In genomic region chr19:57559404-57560025, GRCh38 we compare ENCODE assay signal across 8 cellular contexts. TPM values are rescaled to one million over a fixed set of nuclear protein-coding genes. Genes with fewer than 3 reads are reported as not detected.
DNase-seq lines count a peak whose midpoint lies in the region; ATAC-seq and TF ChIP-seq lines count a peak whose summit lies in the region.

ZNF550 (minus strand) TSS chr19:57559863; CDS start chr19:57559682, 181 bp downstream.

- DNase-seq in AG09309 (ENCODE audit: low read depth), result peak; percentile 62
- peak; percentile 56 for DNase-seq in NCI-H345 treated with DMSO at 0.1 percent for 48 hours (lab: John Stamatoyannopoulos, UW; ENCODE audit: unreplicated experiment)
- peak; percentile 82 for DNase-seq in activated CD4-positive, alpha-beta T cell treated with anti-CD3 and anti-CD28 coated beads for 1 hour
- DNase-seq in cerebellum (ENCODE audit: low spot score), result peak; percentile 96
- DNase-seq in kidney glomerular epithelial cell (lab: John Stamatoyannopoulos, UW), result peak; percentile 74
- peak; percentile 91 for DNase-seq in stimulated activated CD4-positive, alpha-beta T cell treated with anti-CD3 and anti-CD28 coated beads, Interleukin-15, amount 100 ng/mL, for 24 hours

- ATAC-seq in GM19023 (IDR thresholded peaks at IDR 0.05; ENCODE audit: unreplicated experiment) (peak; percentile 99), HG03175 (IDR thresholded peaks at IDR 0.05; ENCODE audit: unreplicated experiment) (peak; percentile 99)

- no peak for TF ChIP-seq CTCF in AG09309 (IDR thresholded peaks at IDR 0.05; ENCODE audit: control insufficient read depth, insufficient read depth, low read depth, low read length, missing control alignments)

- peak within 1 kb of the TSS; percentile 91 for H3K4me3 ChIP-seq in AG09309 (ENCODE audit: control insufficient read depth, low read depth, low read length)

RNA-seq across cellular contexts. Expression of gene ZNF550, which starts in this region (rescaled TPM):
- 14.2 TPM for total RNA-seq in cerebellum

Comparison
In these comparisons a context has a peak if more than half of its experiments do, and no peak if none do; other contexts are left out.
1. Peak in every context shown above with its lines: DNase-seq, ATAC-seq and H3K4me3 ChIP-seq.